In genomic region chr7:53292341-53292740, GRCh38 we compare ENCODE assay signal across 27 cellular contexts.
"Had no signal": no experiment of that assay in that cellular context is flagged by ENCODE, and none has a peak within 500 bp of the region (broad histone marks: within the 10 kb centered on the region; RNA-seq: fewer than 3 reads in every experiment).

No MANE protein-coding gene starts in this region.

- H3K4me3 ChIP-seq: esophagus squamous epithelium, gastrocnemius medialis, heart right ventricle, left lung, lower lobe of right lung, mucosa of descending colon had no signal

- ATAC-seq: effector memory CD8-positive, alpha-beta T cell; esophagus mucosa; gastrocnemius medialis; heart right ventricle; left cardiac atrium; left lung; left ventricle myocardium superior; lower lobe of right lung; mucosa of descending colon had no signal

- H3K27ac Mint-ChIP-seq: dendritic cell treated with granulocyte-macrophage colony-stimulating factor and Interleukin-4, amounts not matched to agents 40 ng/mL and 50 ng/mL, for 4 days; effector memory CD8-positive, alpha-beta T cell; endodermal cell; mesothelial cell of epicardium; naive B cell had no signal

- H3K4me1 Mint-ChIP-seq: mesothelial cell of epicardium, naive B cell had no signal

- H3K27me3 Mint-ChIP-seq: dendritic cell treated with granulocyte-macrophage colony-stimulating factor and Interleukin-4, amounts not matched to agents 40 ng/mL and 50 ng/mL, for 4 days; effector memory CD8-positive, alpha-beta T cell; naive B cell had no signal

- FAIRE-seq: endometrium, islet of Langerhans, keratinocyte had no signal

- H3K9me3 ChIP-seq: esophagus squamous epithelium, gastrocnemius medialis, lower lobe of right lung had no signal

- H3K36me3 Mint-ChIP-seq: mesothelial cell of epicardium, naive B cell had no signal

- H3K4me1 ChIP-seq: esophagus squamous epithelium, gastrocnemius medialis, heart right ventricle, left lung, lower lobe of right lung had no signal

- H3K27ac ChIP-seq: epithelial cell of prostate, esophagus squamous epithelium, gastrocnemius medialis, heart right ventricle, left lung, lower lobe of right lung had no signal

- H3K4me3 Mint-ChIP-seq: dendritic cell treated with granulocyte-macrophage colony-stimulating factor and Interleukin-4, amounts not matched to agents 40 ng/mL and 50 ng/mL, for 4 days; effector memory CD8-positive, alpha-beta T cell; endodermal cell; mesothelial cell of epicardium had no signal

- DNase-seq: cortex of kidney; effector CD8-positive, alpha-beta T cell; effector memory CD8-positive, alpha-beta T cell; endodermal cell; erythroblast; esophagus squamous epithelium; foreskin fibroblast; foreskin melanocyte; gastrocnemius medialis; glutamatergic neuron; head of caudate nucleus; heart right ventricle; hippocampal formation; left cardiac atrium; left lung; left ventricle myocardium superior; lower lobe of right lung; mesenchymal stem cell; mucosa of descending colon; naive B cell had no signal

- H3K27me3 ChIP-seq: esophagus squamous epithelium, gastrocnemius medialis, heart right ventricle, left lung had no signal

- H3K36me3 ChIP-seq: esophagus squamous epithelium, gastrocnemius medialis, heart right ventricle, left lung, lower lobe of right lung had no signal
